2 cellular contexts compared by ENCODE assay signal in the genomic region with DNA sequence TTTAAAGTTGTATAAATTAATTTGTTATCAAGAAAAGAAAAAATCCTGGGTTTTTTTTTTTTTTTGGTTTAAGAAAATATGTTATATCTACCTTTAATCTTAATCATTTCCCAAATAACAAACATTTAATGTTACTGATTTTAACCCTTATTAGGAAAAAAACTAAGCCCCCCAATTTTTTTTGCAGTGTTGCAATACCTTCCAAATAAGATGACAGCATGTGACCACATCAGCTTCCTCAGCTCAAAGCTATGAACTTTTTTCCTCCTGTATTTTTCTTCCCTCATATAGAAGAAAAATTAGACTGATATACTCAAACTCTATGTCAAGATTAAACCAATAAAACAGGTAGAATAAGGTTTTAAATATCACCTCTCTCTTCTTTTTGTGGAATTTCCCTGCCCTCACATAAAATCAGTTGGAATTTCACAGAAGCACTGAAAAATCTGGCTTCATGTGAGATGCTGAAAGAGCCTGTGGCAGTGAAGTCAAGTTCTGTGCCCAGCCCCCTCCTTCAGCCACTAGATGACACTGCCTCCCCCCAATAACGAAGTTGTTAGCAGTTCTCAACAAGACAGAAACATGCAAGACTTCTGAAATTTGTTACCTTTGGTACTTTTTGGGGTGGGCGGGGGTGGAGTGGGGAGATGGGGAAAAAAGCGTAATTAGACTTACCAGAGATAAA.
TF ChIP-seq lines count a peak whose summit lies in the region.

No MANE protein-coding gene starts in this region.

TF ChIP-seq in SK-N-SH, 30 proteins besides CTCF, POLR2A, EP300 and RAD21 (continued from another document):
- TF ChIP-seq, protein P1, sequence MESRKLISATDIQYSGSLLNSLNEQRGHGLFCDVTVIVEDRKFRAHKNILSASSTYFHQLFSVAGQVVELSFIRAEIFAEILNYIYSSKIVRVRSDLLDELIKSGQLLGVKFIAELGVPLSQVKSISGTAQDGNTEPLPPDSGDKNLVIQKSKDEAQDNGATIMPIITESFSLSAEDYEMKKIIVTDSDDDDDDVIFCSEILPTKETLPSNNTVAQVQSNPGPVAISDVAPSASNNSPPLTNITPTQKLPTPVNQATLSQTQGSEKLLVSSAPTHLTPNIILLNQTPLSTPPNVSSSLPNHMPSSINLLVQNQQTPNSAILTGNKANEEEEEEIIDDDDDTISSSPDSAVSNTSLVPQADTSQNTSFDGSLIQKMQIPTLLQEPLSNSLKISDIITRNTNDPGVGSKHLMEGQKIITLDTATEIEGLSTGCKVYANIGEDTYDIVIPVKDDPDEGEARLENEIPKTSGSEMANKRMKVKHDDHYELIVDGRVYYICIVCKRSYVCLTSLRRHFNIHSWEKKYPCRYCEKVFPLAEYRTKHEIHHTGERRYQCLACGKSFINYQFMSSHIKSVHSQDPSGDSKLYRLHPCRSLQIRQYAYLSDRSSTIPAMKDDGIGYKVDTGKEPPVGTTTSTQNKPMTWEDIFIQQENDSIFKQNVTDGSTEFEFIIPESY (IDR thresholded peaks at IDR 0.05; ENCODE audit: borderline replicate concordance, low read depth) = no peak
- TF ChIP-seq TCF12 (IDR thresholded peaks at IDR 0.05) (no peak), YY1 (IDR thresholded peaks at IDR 0.05; ENCODE audit: low read depth) (no peak), TEAD4 (IDR thresholded peaks at IDR 0.05; ENCODE audit: borderline replicate concordance, insufficient read depth) (no peak), GATA2 (CRISPR knock-in tag; IDR thresholded peaks at IDR 0.05) (no peak)
- TF ChIP-seq, protein P2, sequence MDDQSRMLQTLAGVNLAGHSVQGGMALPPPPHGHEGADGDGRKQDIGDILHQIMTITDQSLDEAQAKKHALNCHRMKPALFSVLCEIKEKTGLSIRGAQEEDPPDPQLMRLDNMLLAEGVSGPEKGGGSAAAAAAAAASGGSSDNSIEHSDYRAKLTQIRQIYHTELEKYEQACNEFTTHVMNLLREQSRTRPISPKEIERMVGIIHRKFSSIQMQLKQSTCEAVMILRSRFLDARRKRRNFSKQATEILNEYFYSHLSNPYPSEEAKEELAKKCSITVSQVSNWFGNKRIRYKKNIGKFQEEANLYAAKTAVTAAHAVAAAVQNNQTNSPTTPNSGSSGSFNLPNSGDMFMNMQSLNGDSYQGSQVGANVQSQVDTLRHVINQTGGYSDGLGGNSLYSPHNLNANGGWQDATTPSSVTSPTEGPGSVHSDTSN (IDR thresholded peaks at IDR 0.05) = no peak

TF ChIP-seq in SK-N-SH treated with all-trans-retinoic acid at 6 μM for 48 hours, 23 proteins besides CTCF, POLR2A, EP300 and RAD21 (continued from another document):
- TF ChIP-seq, protein P3, sequence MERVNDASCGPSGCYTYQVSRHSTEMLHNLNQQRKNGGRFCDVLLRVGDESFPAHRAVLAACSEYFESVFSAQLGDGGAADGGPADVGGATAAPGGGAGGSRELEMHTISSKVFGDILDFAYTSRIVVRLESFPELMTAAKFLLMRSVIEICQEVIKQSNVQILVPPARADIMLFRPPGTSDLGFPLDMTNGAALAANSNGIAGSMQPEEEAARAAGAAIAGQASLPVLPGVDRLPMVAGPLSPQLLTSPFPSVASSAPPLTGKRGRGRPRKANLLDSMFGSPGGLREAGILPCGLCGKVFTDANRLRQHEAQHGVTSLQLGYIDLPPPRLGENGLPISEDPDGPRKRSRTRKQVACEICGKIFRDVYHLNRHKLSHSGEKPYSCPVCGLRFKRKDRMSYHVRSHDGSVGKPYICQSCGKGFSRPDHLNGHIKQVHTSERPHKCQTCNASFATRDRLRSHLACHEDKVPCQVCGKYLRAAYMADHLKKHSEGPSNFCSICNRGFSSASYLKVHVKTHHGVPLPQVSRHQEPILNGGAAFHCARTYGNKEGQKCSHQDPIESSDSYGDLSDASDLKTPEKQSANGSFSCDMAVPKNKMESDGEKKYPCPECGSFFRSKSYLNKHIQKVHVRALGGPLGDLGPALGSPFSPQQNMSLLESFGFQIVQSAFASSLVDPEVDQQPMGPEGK (CRISPR knock-in tag; IDR thresholded peaks at IDR 0.05; ENCODE audit: borderline replicate concordance) = no peak
- TF ChIP-seq ZFP3 (CRISPR knock-in tag; IDR thresholded peaks at IDR 0.05) (no peak), TCF4 (CRISPR knock-in tag; IDR thresholded peaks at IDR 0.05; ENCODE audit: borderline replicate concordance) (no peak), TOX (CRISPR knock-in tag; IDR thresholded peaks at IDR 0.05; ENCODE audit: borderline replicate concordance) (no peak), ARNTL (CRISPR knock-in tag; IDR thresholded peaks at IDR 0.05; ENCODE audit: borderline replicate concordance, low read depth) (no peak)
- TF ChIP-seq, protein P4, sequence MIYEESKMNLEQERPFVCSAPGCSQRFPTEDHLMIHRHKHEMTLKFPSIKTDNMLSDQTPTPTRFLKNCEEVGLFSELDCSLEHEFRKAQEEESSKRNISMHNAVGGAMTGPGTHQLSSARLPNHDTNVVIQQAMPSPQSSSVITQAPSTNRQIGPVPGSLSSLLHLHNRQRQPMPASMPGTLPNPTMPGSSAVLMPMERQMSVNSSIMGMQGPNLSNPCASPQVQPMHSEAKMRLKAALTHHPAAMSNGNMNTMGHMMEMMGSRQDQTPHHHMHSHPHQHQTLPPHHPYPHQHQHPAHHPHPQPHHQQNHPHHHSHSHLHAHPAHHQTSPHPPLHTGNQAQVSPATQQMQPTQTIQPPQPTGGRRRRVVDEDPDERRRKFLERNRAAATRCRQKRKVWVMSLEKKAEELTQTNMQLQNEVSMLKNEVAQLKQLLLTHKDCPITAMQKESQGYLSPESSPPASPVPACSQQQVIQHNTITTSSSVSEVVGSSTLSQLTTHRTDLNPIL (CRISPR knock-in tag; IDR thresholded peaks at IDR 0.05; ENCODE audit: low read depth) = no peak
